In the genomic region with DNA sequence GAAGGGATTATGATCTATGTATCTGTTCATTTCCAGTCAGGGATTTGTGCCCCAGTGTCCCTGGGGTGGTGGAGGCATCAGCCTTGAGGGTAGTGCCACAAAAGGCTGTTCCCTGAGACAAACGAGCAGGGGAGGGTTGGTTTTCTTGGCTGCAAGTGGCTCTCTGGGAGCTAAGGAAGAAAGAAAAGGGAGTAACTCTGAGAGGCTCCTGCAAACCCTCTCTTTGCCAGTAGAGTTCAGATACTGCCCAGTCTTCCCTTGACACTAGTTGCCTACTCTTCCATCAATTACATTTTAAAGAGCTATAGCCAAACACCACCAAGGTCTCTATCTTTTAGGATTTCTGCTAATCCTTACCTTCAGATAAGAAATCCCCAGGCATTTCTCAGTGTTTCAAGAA, we compare ENCODE assay signal across 17 cellular contexts.
"Had no signal": no experiment of that assay in that cellular context is flagged by ENCODE, and none has a peak within 500 bp of the region (broad histone marks: within the 10 kb centered on the region; RNA-seq: fewer than 3 reads in every experiment).

No MANE protein-coding gene starts in this region.

- H3K27me3 ChIP-seq: body of pancreas, esophagus muscularis mucosa, tibial nerve had no signal

- H3K4me1 Mint-ChIP-seq: naive thymus-derived CD8-positive, alpha-beta T cell; stimulated activated effector memory CD8-positive, alpha-beta T cell treated with anti-CD3 and anti-CD28 coated beads, Interleukin-12 subunit alpha, Interleukin-12 subunit beta, amount 100 ng/mL, for 72 hours had no signal

- H3K27ac ChIP-seq: body of pancreas, esophagus muscularis mucosa had no signal

- H3K9me3 Mint-ChIP-seq: activated T-helper 2 cell treated with anti-CD3 and anti-CD28 coated beads, Interferon-gamma antibody, Interleukin-2, Interleukin-4, amounts not matched to agents 10 μg/mL and 5 μg/mL and 100 μg/mL, durations not matched to agents 14 hours and 24 hours and 36 hours; dendritic cell treated with granulocyte-macrophage colony-stimulating factor and Interleukin-4, amounts not matched to agents 40 ng/mL and 50 ng/mL, for 4 days had no signal

- H3K4me3 ChIP-seq: body of pancreas, esophagus muscularis mucosa, mucosa of descending colon, smooth muscle cell, tibial nerve had no signal

- H3K4me2 ChIP-seq: smooth muscle cell had no signal

- ATAC-seq: body of pancreas; left lobe of liver; mucosa of descending colon; naive thymus-derived CD8-positive, alpha-beta T cell; right cardiac atrium; stimulated activated effector memory CD8-positive, alpha-beta T cell treated with anti-CD3 and anti-CD28 coated beads, Interleukin-12 subunit alpha, Interleukin-12 subunit beta, amount 100 ng/mL, for 72 hours; T-helper 17 cell had no signal

- H3K4me1 ChIP-seq: esophagus muscularis mucosa had no signal

- H3K9me3 ChIP-seq: body of pancreas, mucosa of descending colon, tibial nerve had no signal

- H3K36me3 Mint-ChIP-seq: naive thymus-derived CD8-positive, alpha-beta T cell; stimulated activated effector memory CD8-positive, alpha-beta T cell treated with anti-CD3 and anti-CD28 coated beads, Interleukin-12 subunit alpha, Interleukin-12 subunit beta, amount 100 ng/mL, for 72 hours had no signal

- FAIRE-seq: islet of Langerhans had no signal

- DNase-seq: activated CD4-positive, alpha-beta T cell treated with anti-CD3 and anti-CD28 coated beads, Interleukin-2, amount 50 U/mL, for 1 hour; activated naive CD4-positive, alpha-beta T cell treated with anti-CD3 and anti-CD28 coated beads, Interleukin-2, amount 50 U/mL, for 16 hours; body of pancreas; glutamatergic neuron; mammary epithelial cell; mucosa of descending colon; naive thymus-derived CD8-positive, alpha-beta T cell; right cardiac atrium; T-helper 17 cell had no signal

- H3K4me3 Mint-ChIP-seq: dendritic cell treated with granulocyte-macrophage colony-stimulating factor and Interleukin-4, amounts not matched to agents 40 ng/mL and 50 ng/mL, for 4 days; naive thymus-derived CD8-positive, alpha-beta T cell; stimulated activated effector memory CD8-positive, alpha-beta T cell treated with anti-CD3 and anti-CD28 coated beads, Interleukin-12 subunit alpha, Interleukin-12 subunit beta, amount 100 ng/mL, for 72 hours; T-helper 17 cell had no signal

- H3K36me3 ChIP-seq: esophagus muscularis mucosa, tibial nerve had no signal

- H3K27ac Mint-ChIP-seq: activated T-helper 2 cell treated with anti-CD3 and anti-CD28 coated beads, Interferon-gamma antibody, Interleukin-2, Interleukin-4, amounts not matched to agents 10 μg/mL and 5 μg/mL and 100 μg/mL, durations not matched to agents 14 hours and 24 hours and 36 hours; dendritic cell treated with granulocyte-macrophage colony-stimulating factor and Interleukin-4, amounts not matched to agents 40 ng/mL and 50 ng/mL, for 4 days; naive thymus-derived CD8-positive, alpha-beta T cell; stimulated activated effector memory CD8-positive, alpha-beta T cell treated with anti-CD3 and anti-CD28 coated beads, Interleukin-12 subunit alpha, Interleukin-12 subunit beta, amount 100 ng/mL, for 72 hours; T-helper 17 cell had no signal
